ENCODE assay signal across 13 cellular contexts in genomic region chr11:32426819-32427615, GRCh38. TPM values are rescaled to one million over a fixed set of nuclear protein-coding genes. Genes with fewer than 3 reads are reported as not detected.
DNase-seq lines count a peak whose midpoint lies in the region; ATAC-seq and TF ChIP-seq lines count a peak whose summit lies in the region.
"Had no signal": no experiment of that assay in that cellular context is flagged by ENCODE, and none has a peak within 500 bp of the region (broad histone marks: within the 10 kb centered on the region; RNA-seq: fewer than 3 reads in every experiment).

No MANE protein-coding gene starts in this region.

- WGBS in mesodermal cell (ENCODE audit: insufficient coverage in 2 of 2), 2 experiments, result 3 to 4% methylated on average over 23 to 42 of the region's 59 CpGs

- no peak for ATAC-seq in activated naive CD4-positive, alpha-beta T cell treated with anti-CD3 and anti-CD28 coated beads, Interleukin-2, amount 50 U/mL, for 72 hours
- no peak for ATAC-seq in HG03159 (IDR thresholded peaks at IDR 0.05; ENCODE audit: unreplicated experiment)

- peaks cover 0 to 10% of the 10 kb centered on the region in 2 donors for H3K36me3 Mint-ChIP-seq in activated naive CD4-positive, alpha-beta T cell treated with anti-CD3 and anti-CD28 coated beads, Interleukin-2, amount 50 U/mL, for 72 hours

- CTCF ChIA-PET in HEK293T (lab: Yijun Ruan, JAX), result no interaction called here

- DNase-seq in MG63 (no peak), erythroblast (lab: John Stamatoyannopoulos, UW) (peak; percentile 42 to 46), HEK293T (ENCODE audit: extremely low spot score) (no peak), cerebellar cortex (ENCODE audit: low spot score) (no peak)
- DNase-seq in activated naive CD4-positive, alpha-beta T cell treated with anti-CD3 and anti-CD28 coated beads, Interleukin-2, amount 50 U/mL, for 72 hours (ENCODE audit: low spot score in 2 of 2), result no peak
- DNase-seq: activated T-cell treated with anti-CD3 and anti-CD28 coated beads, Interleukin-2, amount 50 U/mL, for 4 hours; BE2C; NCI-H1048; T1000 had no signal

- H3K27ac ChIP-seq in BLaER1 (no peak overlapping the region), mesodermal cell (ENCODE audit: low read depth, low read length, severe bottlenecking) (no peak overlapping the region)

- no peak for TF ChIP-seq POLR2A in erythroblast (IDR thresholded peaks at IDR 0.05; ENCODE audit: low read length)

- H3K4me1 ChIP-seq in BLaER1 (peaks cover 68% of the 10 kb centered on the region), mesodermal cell (ENCODE audit: control insufficient read depth, insufficient read depth, low read length, poor library complexity, severe bottlenecking) (peaks cover 5% of the 10 kb centered on the region)
- H3K4me1 ChIP-seq: BE2C had no signal

- POLR2A ChIA-PET in HEK293T (lab: Yijun Ruan, JAX), result no interaction called here

- peaks cover 9% of the 10 kb centered on the region; the same call in 1 of the 2 replicates for H4K20me1 ChIP-seq in BLaER1

- peaks cover 48% of the 10 kb centered on the region for H3K9me3 ChIP-seq in BLaER1
- no peaks in the 10 kb centered on the region for H3K9me3 ChIP-seq in MG63
- no peaks in the 10 kb centered on the region for H3K9me3 ChIP-seq in mesodermal cell (ENCODE audit: control insufficient read depth, low read length)
- H3K9me3 ChIP-seq: BE2C had no signal

- H3K9ac ChIP-seq in BLaER1, result no peak overlapping the region

- peak overlapping the region; percentile 61 for H3K4me2 ChIP-seq in BLaER1

- H3K27me3 ChIP-seq in BLaER1, result peaks cover 75% of the 10 kb centered on the region
- peaks cover 4% of the 10 kb centered on the region; the same call in 1 of the 2 replicates for H3K27me3 ChIP-seq in MG63
- H3K27me3 ChIP-seq: BE2C had no signal

- no peak overlapping the region for H3K27ac Mint-ChIP-seq in activated naive CD4-positive, alpha-beta T cell treated with anti-CD3 and anti-CD28 coated beads, Interleukin-2, amount 50 U/mL, for 72 hours

- no peaks in the 10 kb centered on the region for H3K9me3 Mint-ChIP-seq in activated naive CD4-positive, alpha-beta T cell treated with anti-CD3 and anti-CD28 coated beads, Interleukin-2, amount 50 U/mL, for 72 hours
- H3K9me3 Mint-ChIP-seq: activated T-cell treated with anti-CD3 and anti-CD28 coated beads, Interleukin-2, amount 50 U/mL, for 4 hours had no signal

- H3K4me3 ChIP-seq in BLaER1, result peak overlapping the region; percentile 49
- H3K4me3 ChIP-seq in MG63, result peak overlapping the region; percentile 6; the same call in 1 of the 2 replicates
- H3K4me3 ChIP-seq in mesodermal cell (ENCODE audit: extremely low read depth, insufficient read depth, low read length, poor library complexity, severe bottlenecking), result peak overlapping the region; percentile 30

- peaks cover 7% of the 10 kb centered on the region; the same call in 1 of the 2 replicates for H3K36me3 ChIP-seq in BLaER1
- H3K36me3 ChIP-seq in MG63, result no peaks in the 10 kb centered on the region
- no peaks in the 10 kb centered on the region for H3K36me3 ChIP-seq in mesodermal cell (ENCODE audit: control insufficient read depth, insufficient read depth, low read length)
- H3K36me3 ChIP-seq: BE2C had no signal

TF ChIP-seq in HEK293T, 16 proteins besides CTCF, POLR2A, EP300 and RAD21:
- TF ChIP-seq NFRKB (IDR thresholded peaks at IDR 0.05) (no peak), ARNT (IDR thresholded peaks at IDR 0.05) (no peak), PKNOX1 (IDR thresholded peaks at IDR 0.05) (no peak), ZNF384 (IDR thresholded peaks at IDR 0.05) (no peak), SUZ12 (IDR thresholded peaks at IDR 0.05) (no peak), ELF4 (IDR thresholded peaks at IDR 0.05) (no peak), TARDBP (IDR thresholded peaks at IDR 0.05) (no peak), SP1 (IDR thresholded peaks at IDR 0.05) (no peak)

RNA-seq across cellular contexts. Expression of gene WT1, which starts 8.3 kb away (rescaled TPM):
- total RNA-seq in MG63 (2014; rRNA removed; shearing (Covaris generic); ENCODE audit: low replicate concordance), result 0.10 TPM in 1 of 2 replicates, not detected in the other
- polyA plus RNA-seq in mesodermal cell (2013, experiment 1 of 2), result 1.5 TPM
- 0.96 TPM for polyA plus RNA-seq in mesodermal cell (2013, experiment 2 of 2)
- not detected for total RNA-seq in activated naive CD4-positive, alpha-beta T cell treated with anti-CD3 and anti-CD28 coated beads, Interleukin-2, amount 50 U/mL, for 72 hours
- total RNA-seq: dermis microvascular lymphatic vessel endothelial cell had no signal

Comparison
In these comparisons a context has a peak if more than half of its experiments do, and no peak if none do; other contexts are left out.
1. DNase-seq: peak in erythroblast (2 of 2); none in MG63 (single experiment), HEK293T (single experiment), cerebellar cortex (single experiment) and activated naive CD4-positive, alpha-beta T cell treated with anti-CD3 and anti-CD28 coated beads, Interleukin-2, amount 50 U/mL, for 72 hours (0 of 2).
2. Peak in every context shown above with its lines, with median percentiles within 50 percentile points of each other: H3K4me3 ChIP-seq.